In the genomic region with DNA sequence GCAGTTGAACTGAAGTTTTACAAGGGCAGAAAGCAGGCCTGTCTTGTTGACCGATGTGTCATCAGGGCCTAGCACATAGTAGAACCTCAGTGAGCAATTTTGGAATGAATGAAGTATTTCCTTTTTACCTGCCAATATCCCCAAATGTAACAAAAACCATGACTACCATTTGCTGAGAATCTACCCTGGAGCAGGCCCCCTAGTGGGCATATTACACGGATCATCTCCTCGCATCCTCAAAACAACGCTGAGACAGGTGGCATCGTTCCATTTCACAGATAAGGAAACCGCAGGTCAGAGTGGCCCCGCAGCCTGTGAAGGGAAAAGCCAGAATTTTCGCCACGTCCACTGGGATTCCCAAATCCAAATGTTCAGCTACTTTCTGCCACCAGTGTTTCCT, we compare ENCODE assay signal across 9 cellular contexts.
DNase-seq lines count a peak whose midpoint lies in the region; ATAC-seq, FAIRE-seq and TF ChIP-seq lines count a peak whose summit lies in the region.
"Had no signal": no experiment of that assay in that cellular context is flagged by ENCODE, and none has a peak within 500 bp of the region (broad histone marks: within the 10 kb centered on the region; RNA-seq: fewer than 3 reads in every experiment).

No MANE protein-coding gene starts in this region.

- no TSS peak for BruUV-seq in OCI-LY7 (replicated peaks; lab: Mats Ljungman, UMichigan)

- H3K9me3 Mint-ChIP-seq in natural killer cell, result no peaks in the 10 kb centered on the region
- H3K9me3 Mint-ChIP-seq in natural killer cell treated with Interleukin-12 subunit alpha and Interleukin-12 subunit beta and Interleukin-15 and Interleukin-18, amount 100 ng/mL, for 72 hours, result no peaks in the 10 kb centered on the region

- no peak overlapping the region for H3K27ac Mint-ChIP-seq in natural killer cell
- no peak overlapping the region for H3K27ac Mint-ChIP-seq in natural killer cell treated with Interleukin-12 subunit alpha and Interleukin-12 subunit beta and Interleukin-15 and Interleukin-18, amount 100 ng/mL, for 72 hours

- H3K4me1 ChIP-seq in OCI-LY7 (ENCODE audit: insufficient read depth, low read length, poor library complexity, severe bottlenecking), result no peaks in the 10 kb centered on the region
- no peaks in the 10 kb centered on the region for H3K4me1 ChIP-seq in upper lobe of right lung

- H3K9me3 ChIP-seq in OCI-LY7 (ENCODE audit: low read length) (no peaks in the 10 kb centered on the region), upper lobe of right lung (peaks cover 3% of the 10 kb centered on the region)
- H3K9me3 ChIP-seq: neutrophil had no signal

- no peak for FAIRE-seq in GM19239 (lab: Jason Lieb, UNC)

- CTCF ChIA-PET in OCI-LY7 (lab: Charles Lee; ENCODE audit: unreplicated experiment), result interaction anchor here (0.6 kb wide), 1 partner anchor 151 kb away, joined by 5 read pairs; no protein-coding TSS in a partner anchor

- H3K36me3 ChIP-seq in OCI-LY7 (ENCODE audit: insufficient read depth, low read length), result no peaks in the 10 kb centered on the region
- no peaks in the 10 kb centered on the region for H3K36me3 ChIP-seq in upper lobe of right lung
- H3K36me3 ChIP-seq: neutrophil had no signal

- no peak overlapping the region for H3K4me3 ChIP-seq in OCI-LY7 (ENCODE audit: low read depth, low read length, poor library complexity, severe bottlenecking)
- H3K4me3 ChIP-seq in epithelial cell of proximal tubule (ENCODE audit: low read depth, low read length), result no peak overlapping the region
- no peak overlapping the region for H3K4me3 ChIP-seq in upper lobe of right lung

- H3K36me3 Mint-ChIP-seq in natural killer cell, result no peaks in the 10 kb centered on the region
- H3K36me3 Mint-ChIP-seq in natural killer cell treated with Interleukin-12 subunit alpha and Interleukin-12 subunit beta and Interleukin-15 and Interleukin-18, amount 100 ng/mL, for 72 hours, result no peaks in the 10 kb centered on the region

- ATAC-seq in natural killer cell, result no peak
- no peak for ATAC-seq in natural killer cell treated with Interleukin-12 subunit alpha and Interleukin-12 subunit beta and Interleukin-15 and Interleukin-18, amount 100 ng/mL, for 72 hours
- no peak for ATAC-seq in upper lobe of right lung

- no peaks in the 10 kb centered on the region for H3K4me1 Mint-ChIP-seq in natural killer cell
- H3K4me1 Mint-ChIP-seq in natural killer cell treated with Interleukin-12 subunit alpha and Interleukin-12 subunit beta and Interleukin-15 and Interleukin-18, amount 100 ng/mL, for 72 hours (ENCODE audit: low read depth in 2 of 2), result no peaks in the 10 kb centered on the region

- no peak overlapping the region for H3K4me2 ChIP-seq in OCI-LY7 (ENCODE audit: low read length)

- H4K20me1 ChIP-seq in OCI-LY7 (ENCODE audit: insufficient read depth, low read length), result no peaks in the 10 kb centered on the region

- peak; percentile 37 for TF ChIP-seq CTCF in natural killer cell (IDR thresholded peaks at IDR 0.05)
- TF ChIP-seq CTCF in OCI-LY7 (conservative IDR thresholded peaks at IDR 0.05; ENCODE audit: low read length), result peak; percentile 83
- TF ChIP-seq CTCF in epithelial cell of proximal tubule (conservative IDR thresholded peaks at IDR 0.05; ENCODE audit: low read depth, low read length), result peak; percentile 79
- peak; percentile 29 for TF ChIP-seq CTCF in upper lobe of right lung (IDR thresholded peaks at IDR 0.05)

- no peak overlapping the region for H3K4me3 Mint-ChIP-seq in natural killer cell
- no peak overlapping the region for H3K4me3 Mint-ChIP-seq in natural killer cell treated with Interleukin-12 subunit alpha and Interleukin-12 subunit beta and Interleukin-15 and Interleukin-18, amount 100 ng/mL, for 72 hours

- H2AFZ ChIP-seq in OCI-LY7 (ENCODE audit: low read length), result no peak overlapping the region

- POLR2A ChIA-PET in OCI-LY7 (lab: Charles Lee), result no interaction called here

- H3K79me2 ChIP-seq in OCI-LY7 (ENCODE audit: insufficient read depth, low read depth, low read length), result no peaks in the 10 kb centered on the region

- intact Hi-C loops in natural killer cell (cut with micrococcal nuclease) (no loop called here), OCI-LY7 (cut with micrococcal nuclease; ENCODE audit: unreplicated experiment) (no loop called here), upper lobe of right lung (cut with DNase I) (no loop called here)

- no peak for DNase-seq in natural killer cell
- DNase-seq in natural killer cell treated with Interleukin-12 subunit alpha and Interleukin-12 subunit beta and Interleukin-15 and Interleukin-18, amount 100 ng/mL, for 72 hours (ENCODE audit: low spot score), result no peak
- peak; percentile 41 for DNase-seq in OCI-LY7 (ENCODE audit: low spot score)
- DNase-seq in epithelial cell of proximal tubule (ENCODE audit: low read depth), result no peak
- DNase-seq in upper lobe of right lung, result peak; percentile 33
- no peak for DNase-seq in kidney glomerular epithelial cell (lab: John Stamatoyannopoulos, UW)
- no peak for DNase-seq in effector CD4-positive, alpha-beta T cell
- DNase-seq in GM19239 (ENCODE audit: insufficient read length, low spot score), result no peak

- no peaks in the 10 kb centered on the region for H3K27me3 ChIP-seq in upper lobe of right lung

- peaks cover 0 to 7% of the 10 kb centered on the region in 2 donors for H3K27me3 Mint-ChIP-seq in natural killer cell (ENCODE audit: low read depth in 2 of 2)
- H3K27me3 Mint-ChIP-seq in natural killer cell treated with Interleukin-12 subunit alpha and Interleukin-12 subunit beta and Interleukin-15 and Interleukin-18, amount 100 ng/mL, for 72 hours, result peaks cover 9 to 17% of the 10 kb centered on the region in 2 donors

- no peaks in the 10 kb centered on the region for H3K9me2 ChIP-seq in OCI-LY7 (ENCODE audit: insufficient read depth, low read length)

- H3K27ac ChIP-seq in OCI-LY7 (ENCODE audit: low read depth, low read length, poor library complexity, severe bottlenecking), result no peak overlapping the region
- no peak overlapping the region for H3K27ac ChIP-seq in upper lobe of right lung
- H3K27ac ChIP-seq: neutrophil had no signal

Comparison
In these comparisons a context has a peak if more than half of its experiments do, and no peak if none do; other contexts are left out.
1. DNase-seq: peak in OCI-LY7 (single experiment) and upper lobe of right lung (single experiment); none in natural killer cell (single experiment), natural killer cell treated with Interleukin-12 subunit alpha and Interleukin-12 subunit beta and Interleukin-15 and Interleukin-18, amount 100 ng/mL, for 72 hours (single experiment), epithelial cell of proximal tubule (single experiment), kidney glomerular epithelial cell (single experiment), effector CD4-positive, alpha-beta T cell (single experiment) and GM19239 (single experiment).
2. CTCF ChIP-seq: peak in every context shown above with its lines; median percentile 83 in OCI-LY7; 79 in epithelial cell of proximal tubule; 37 in natural killer cell; 29 in upper lobe of right lung.